ENCODE assay signal across 15 cellular contexts in genomic region chr10:88092975-88093374, GRCh38.
DNase-seq lines count a peak whose midpoint lies in the region; TF ChIP-seq lines count a peak whose summit lies in the region.
"Had no signal": no experiment of that assay in that cellular context is flagged by ENCODE, and none has a peak within 500 bp of the region (broad histone marks: within the 10 kb centered on the region; RNA-seq: fewer than 3 reads in every experiment).

No MANE protein-coding gene starts in this region.

- H3F3A ChIP-seq in GM23248 (ENCODE audit: insufficient read depth) = peaks cover 15% of the 10 kb centered on the region; the same call in 1 of the 2 replicates

- no peak overlapping the region for H2AFZ ChIP-seq in GM23248
- no peak overlapping the region for H2AFZ ChIP-seq in osteoblast (ENCODE audit: low read length)

- TF ChIP-seq POLR2A in stomach (IDR thresholded peaks at IDR 0.05) = no peak

- H3K9me2 ChIP-seq in GM23248 (ENCODE audit: insufficient read depth) = no peaks in the 10 kb centered on the region

- CTCF ChIA-PET in activated naive CD4-positive, alpha-beta T cell treated with anti-CD3 and anti-CD28 coated beads for 36 hours (lab: Charles Lee) = no interaction called here

- peak overlapping the region; percentile 9 for H3K27ac Mint-ChIP-seq in activated naive CD4-positive, alpha-beta T cell treated with anti-CD3 and anti-CD28 coated beads, Interleukin-2, amount 50 U/mL, for 24 hours
- no peak overlapping the region for H3K27ac Mint-ChIP-seq in activated naive CD4-positive, alpha-beta T cell treated with anti-CD3 and anti-CD28 coated beads for 36 hours

- H3K9me3 ChIP-seq in KOPT-K1 (ENCODE audit: insufficient read depth, low read length, poor library complexity, severe bottlenecking) (no peaks in the 10 kb centered on the region), stomach (no peaks in the 10 kb centered on the region), GM23248 (ENCODE audit: low read depth) (no peaks in the 10 kb centered on the region), osteoblast (ENCODE audit: low read depth, low read length) (no peaks in the 10 kb centered on the region)
- H3K9me3 ChIP-seq: BLaER1, prostate gland, SJCRH30 had no signal

- no peaks in the 10 kb centered on the region for H3K27me3 ChIP-seq in stomach
- H3K27me3 ChIP-seq in GM23248 (replicated peaks; ENCODE audit: insufficient read depth) = no peaks in the 10 kb centered on the region
- peaks cover 4% of the 10 kb centered on the region for H3K27me3 ChIP-seq in osteoblast (ENCODE audit: insufficient read depth, low read length)
- H3K27me3 ChIP-seq: BLaER1, dorsolateral prefrontal cortex, SJCRH30 had no signal

- H3K4me1 ChIP-seq in stomach = peaks cover 0 to 23% (median 14%) of the 10 kb centered on the region in 4 donors
- no peaks in the 10 kb centered on the region for H3K4me1 ChIP-seq in GM23248 (ENCODE audit: insufficient read depth)
- peaks cover 11% of the 10 kb centered on the region for H3K4me1 ChIP-seq in osteoblast (ENCODE audit: insufficient read depth, low read length)
- H3K4me1 ChIP-seq: prostate gland, SJCRH30 had no signal

- WGBS in stomach, 5 donors = 57 to 72% (median 65%) methylated on average over 5 of the region's 5 CpGs
- 94 to 95% methylated on average over 5 of the region's 5 CpGs for WGBS in GM23248 (ENCODE audit: low coverage in 1 of 2, low lambda C conversion rate in 2 of 2, missing lambda C conversion rate in 2 of 2), 2 experiments

- no peak overlapping the region for H3K9ac ChIP-seq in GM23248
- H3K9ac ChIP-seq: BLaER1 had no signal

- H3K4me3 Mint-ChIP-seq in activated naive CD4-positive, alpha-beta T cell treated with anti-CD3 and anti-CD28 coated beads, Interleukin-2, amount 50 U/mL, for 24 hours = no peak overlapping the region
- no peak overlapping the region for H3K4me3 Mint-ChIP-seq in activated naive CD4-positive, alpha-beta T cell treated with anti-CD3 and anti-CD28 coated beads for 36 hours

- H3K36me3 Mint-ChIP-seq in activated naive CD4-positive, alpha-beta T cell treated with anti-CD3 and anti-CD28 coated beads, Interleukin-2, amount 50 U/mL, for 24 hours = peaks cover 7% of the 10 kb centered on the region
- H3K36me3 Mint-ChIP-seq in activated naive CD4-positive, alpha-beta T cell treated with anti-CD3 and anti-CD28 coated beads for 36 hours (ENCODE audit: low read depth) = no peaks in the 10 kb centered on the region

- H3K4me3 ChIP-seq in stomach (no peak overlapping the region), GM23248 (no peak overlapping the region), osteoblast (ENCODE audit: insufficient read depth, low read length) (no peak overlapping the region)
- H3K4me3 ChIP-seq: BLaER1, dorsolateral prefrontal cortex, prostate gland, SJCRH30 had no signal

- DNase-seq in activated naive CD4-positive, alpha-beta T cell treated with anti-CD3 and anti-CD28 coated beads for 36 hours = no peak
- DNase-seq in dermis blood vessel endothelial cell = peak; percentile 17
- peak; percentile 44 for DNase-seq in stomach
- DNase-seq in GM23248 = no peak
- DNase-seq in osteoblast (ENCODE audit: insufficient read length, low spot score, missing footprints) = no peak
- DNase-seq in AML-193 (lab: John Stamatoyannopoulos, UW) = no peak
- DNase-seq: Kasumi-1, NCI-H526 had no signal

- H3K27ac ChIP-seq in KOPT-K1 (ENCODE audit: low read depth, low read length, poor library complexity, severe bottlenecking) = peak overlapping the region; percentile 76
- H3K27ac ChIP-seq in stomach = peak overlapping the region in 2 of 5 donors; percentile 16 to 43
- no peak overlapping the region for H3K27ac ChIP-seq in GM23248
- no peak overlapping the region for H3K27ac ChIP-seq in osteoblast (ENCODE audit: low read depth, low read length)
- H3K27ac ChIP-seq: BLaER1, dorsolateral prefrontal cortex, prostate gland, SJCRH30, VCaP had no signal

- no peaks in the 10 kb centered on the region for H3K27me3 Mint-ChIP-seq in activated naive CD4-positive, alpha-beta T cell treated with anti-CD3 and anti-CD28 coated beads, Interleukin-2, amount 50 U/mL, for 24 hours
- peaks cover 17% of the 10 kb centered on the region for H3K27me3 Mint-ChIP-seq in activated naive CD4-positive, alpha-beta T cell treated with anti-CD3 and anti-CD28 coated beads for 36 hours (ENCODE audit: low read depth)

- intact Hi-C loops in activated naive CD4-positive, alpha-beta T cell treated with anti-CD3 and anti-CD28 coated beads for 36 hours (cut with micrococcal nuclease) = loop anchor here (5.0 to 10.0 kb wide), 2 partner anchors 448 to 1069 kb away; no protein-coding TSS in a partner anchor
- intact Hi-C loops in stomach (cut with DNase I; ENCODE audit: low total_unique reads) = no loop called here

- H3K9me3 Mint-ChIP-seq in activated naive CD4-positive, alpha-beta T cell treated with anti-CD3 and anti-CD28 coated beads, Interleukin-2, amount 50 U/mL, for 24 hours = peaks cover 5% of the 10 kb centered on the region
- no peaks in the 10 kb centered on the region for H3K9me3 Mint-ChIP-seq in activated naive CD4-positive, alpha-beta T cell treated with anti-CD3 and anti-CD28 coated beads for 36 hours

- TF ChIP-seq CTCF in stomach (IDR thresholded peaks at IDR 0.05) (no peak), osteoblast (IDR thresholded peaks at IDR 0.05; ENCODE audit: extremely low read depth, low read depth, low read length) (no peak)

- in situ Hi-C loops in GM23248 (cut with MboI) = no loop called here

- no peaks in the 10 kb centered on the region for H3K79me2 ChIP-seq in GM23248 (ENCODE audit: insufficient read depth)
- H3K79me2 ChIP-seq in osteoblast (ENCODE audit: insufficient read depth, low read length) = no peaks in the 10 kb centered on the region

- H3K4me2 ChIP-seq in GM23248 (ENCODE audit: unreplicated experiment) (no peak overlapping the region), osteoblast (ENCODE audit: insufficient read depth, low read length) (no peak overlapping the region)
- H3K4me2 ChIP-seq: BLaER1 had no signal

- H4K20me1 ChIP-seq in GM23248 (ENCODE audit: insufficient read depth) (no peaks in the 10 kb centered on the region), osteoblast (ENCODE audit: insufficient read depth, low read length) (no peaks in the 10 kb centered on the region)
- H4K20me1 ChIP-seq: BLaER1 had no signal

- no peak for TF ChIP-seq EP300 in stomach (IDR thresholded peaks at IDR 0.05)

- peaks cover 49% of the 10 kb centered on the region for H3K4me1 Mint-ChIP-seq in activated naive CD4-positive, alpha-beta T cell treated with anti-CD3 and anti-CD28 coated beads, Interleukin-2, amount 50 U/mL, for 24 hours
- peaks cover 34% of the 10 kb centered on the region for H3K4me1 Mint-ChIP-seq in activated naive CD4-positive, alpha-beta T cell treated with anti-CD3 and anti-CD28 coated beads for 36 hours (ENCODE audit: low read depth)

- H3K36me3 ChIP-seq in KOPT-K1 (ENCODE audit: insufficient read depth, low read length) = no peaks in the 10 kb centered on the region
- no peaks in the 10 kb centered on the region for H3K36me3 ChIP-seq in stomach
- no peaks in the 10 kb centered on the region for H3K36me3 ChIP-seq in GM23248 (ENCODE audit: low read depth)
- H3K36me3 ChIP-seq in osteoblast (ENCODE audit: insufficient read depth, low read length) = no peaks in the 10 kb centered on the region
- H3K36me3 ChIP-seq: BLaER1, prostate gland, SJCRH30 had no signal

Comparison
In these comparisons a context has a peak if more than half of its experiments do, and no peak if none do; other contexts are left out.
1. DNase-seq: peak in dermis blood vessel endothelial cell (single experiment) and stomach (single experiment); none in activated naive CD4-positive, alpha-beta T cell treated with anti-CD3 and anti-CD28 coated beads for 36 hours (single experiment), GM23248 (single experiment), osteoblast (single experiment) and AML-193 (0 of 2).